Comparison of ENCODE assay signal across 8 cellular contexts in genomic region chr2:181456660-181457120, GRCh38. TPM values are rescaled to one million over a fixed set of nuclear protein-coding genes. Genes with fewer than 3 reads are reported as not detected.
DNase-seq lines count a peak whose midpoint lies in the region; ATAC-seq lines count a peak whose summit lies in the region.

No MANE protein-coding gene starts in this region.

- peaks cover 25% of the 10 kb centered on the region for H3K79me2 ChIP-seq in ACC112 (ENCODE audit: control insufficient read depth, insufficient read depth, low read length, unreplicated experiment)

- peaks cover 1% of the 10 kb centered on the region for H3K9me3 Mint-ChIP-seq in activated naive CD8-positive, alpha-beta T cell treated with anti-CD3 and anti-CD28 coated beads, Interleukin-2, amount 10 ng/mL, durations not matched to agents 7 days and 5 days

- H3K36me3 ChIP-seq in ACC112 (ENCODE audit: insufficient read depth, low read length) = no peaks in the 10 kb centered on the region

- H3K4me3 ChIP-seq in ACC112 (ENCODE audit: low read depth, low read length) = peak overlapping the region; percentile 89
- H3K4me3 ChIP-seq in iPS-18c (ENCODE audit: insufficient read depth, low read depth, low read length) = peak overlapping the region; percentile 79

- peak overlapping the region; percentile 100 for H2AFZ ChIP-seq in ACC112 (ENCODE audit: low read length, unreplicated experiment)

- no peaks in the 10 kb centered on the region for H3K27me3 ChIP-seq in ACC112 (ENCODE audit: insufficient read depth, low read length)

- peaks cover 34% of the 10 kb centered on the region for H3K4me1 ChIP-seq in ACC112 (ENCODE audit: control insufficient read depth, insufficient read depth, low read length, unreplicated experiment)

- H3K4me1 Mint-ChIP-seq in activated naive CD8-positive, alpha-beta T cell treated with anti-CD3 and anti-CD28 coated beads, Interleukin-2, amount 10 ng/mL, durations not matched to agents 7 days and 5 days = peaks cover 37% of the 10 kb centered on the region

- H3K27ac Mint-ChIP-seq in activated naive CD8-positive, alpha-beta T cell treated with anti-CD3 and anti-CD28 coated beads, Interleukin-2, amount 10 ng/mL, durations not matched to agents 7 days and 5 days = peak overlapping the region; percentile 94

- POLR2A ChIA-PET in activated naive CD8-positive, alpha-beta T cell treated with anti-CD3 and anti-CD28 coated beads, Interleukin-2, amount 10 ng/mL, durations not matched to agents 7 days and 5 days (lab: Charles Lee) = interaction anchor here (0.6 to 7.9 kb wide), 19 partner anchors 10 to 352 kb away, joined by 3 to 219 read pairs (median 6); no protein-coding TSS in a partner anchor

- no peaks in the 10 kb centered on the region for H3K27me3 Mint-ChIP-seq in activated naive CD8-positive, alpha-beta T cell treated with anti-CD3 and anti-CD28 coated beads, Interleukin-2, amount 10 ng/mL, durations not matched to agents 7 days and 5 days

- DNase-seq in SKM-1 (lab: John Stamatoyannopoulos, UW; ENCODE audit: unreplicated experiment) (peak; percentile 88), LoVo (ENCODE audit: low spot score) (no peak)
- peak; percentile 80 for DNase-seq in activated naive CD8-positive, alpha-beta T cell treated with anti-CD3 and anti-CD28 coated beads, Interleukin-2, amount 10 ng/mL, durations not matched to agents 7 days and 5 days
- DNase-seq in stimulated activated CD4-positive, alpha-beta T cell treated with anti-CD3 and anti-CD28 coated beads, Interleukin-15, amount 100 ng/mL, for 24 hours = peak; percentile 71

- H3K9me3 ChIP-seq in iPS-18c (ENCODE audit: control insufficient read depth, insufficient read depth, low read length) = no peaks in the 10 kb centered on the region

- peak overlapping the region; percentile 14; the same call in 1 of the 2 replicates for H3K27ac ChIP-seq in ACC112 (ENCODE audit: low read depth, low read length)

- H3K4me3 Mint-ChIP-seq in activated naive CD8-positive, alpha-beta T cell treated with anti-CD3 and anti-CD28 coated beads, Interleukin-2, amount 10 ng/mL, durations not matched to agents 7 days and 5 days = peak overlapping the region; percentile 99

- H3K36me3 Mint-ChIP-seq in activated naive CD8-positive, alpha-beta T cell treated with anti-CD3 and anti-CD28 coated beads, Interleukin-2, amount 10 ng/mL, durations not matched to agents 7 days and 5 days = peaks cover 39% of the 10 kb centered on the region

- ATAC-seq in GM19035 (IDR thresholded peaks at IDR 0.05; ENCODE audit: unreplicated experiment) (peak; percentile 74), HG03175 (IDR thresholded peaks at IDR 0.05; ENCODE audit: unreplicated experiment) (peak; percentile 79)
- ATAC-seq in activated naive CD8-positive, alpha-beta T cell treated with anti-CD3 and anti-CD28 coated beads, Interleukin-2, amount 10 ng/mL, durations not matched to agents 7 days and 5 days (ENCODE audit: low read depth) = peak; percentile 80

RNA-seq across cellular contexts. Expression of gene ITGA4, which starts 0.5 kb away (rescaled TPM):
- total RNA-seq in activated naive CD8-positive, alpha-beta T cell treated with anti-CD3 and anti-CD28 coated beads, Interleukin-2, amount 10 ng/mL, durations not matched to agents 7 days and 5 days = 100 to 1,000 TPM; 216 to 227 TPM
